Comparison of ENCODE assay signal across 16 cellular contexts in genomic region chr6:158783851-158784250, GRCh38. TPM values are rescaled to one million over a fixed set of nuclear protein-coding genes. Genes with fewer than 3 reads are reported as not detected.
DNase-seq lines count a peak whose midpoint lies in the region; ATAC-seq and TF ChIP-seq lines count a peak whose summit lies in the region.
"Had no signal": no experiment of that assay in that cellular context is flagged by ENCODE, and none has a peak within 500 bp of the region (broad histone marks: within the 10 kb centered on the region; RNA-seq: fewer than 3 reads in every experiment).

No MANE protein-coding gene starts in this region.

- H3K4me1 ChIP-seq in Peyer's patch (peaks cover 0 to 50% (median 3%) of the 10 kb centered on the region in 4 donors), hepatocyte (ENCODE audit: insufficient read depth) (peaks cover 28% of the 10 kb centered on the region)

- H3K9me3 ChIP-seq in Peyer's patch: no peaks in the 10 kb centered on the region
- no peaks in the 10 kb centered on the region for H3K9me3 ChIP-seq in hepatocyte (ENCODE audit: low read depth)
- H3K9me3 ChIP-seq: heart left ventricle had no signal

- peaks cover 92% of the 10 kb centered on the region for H3K79me2 ChIP-seq in hepatocyte

- TF ChIP-seq CTCF in Peyer's patch (IDR thresholded peaks at IDR 0.05) (no peak), hepatocyte (IDR thresholded peaks at IDR 0.05; ENCODE audit: poor library complexity) (no peak)

- H3K9me3 Mint-ChIP-seq in activated T-cell treated with anti-CD3 and anti-CD28 coated beads, Interleukin-2, amount 50 U/mL, for 72 hours: no peaks in the 10 kb centered on the region
- H3K9me3 Mint-ChIP-seq in activated T-cell treated with anti-CD3 and anti-CD28 coated beads, Interleukin-2, amount 50 U/mL, for 4 hours: no peaks in the 10 kb centered on the region
- H3K9me3 Mint-ChIP-seq in stimulated activated naive B cell treated with anti-CD40 and anti-IgM and Interleukin-4, amounts not matched to agents 10 μg/mL and 1 μg/mL and 100 μg/mL, for 72 hours: no peaks in the 10 kb centered on the region
- H3K9me3 Mint-ChIP-seq: CD8-positive, alpha-beta T cell; H9; neural crest cell had no signal

- peaks cover 11 to 58% of the 10 kb centered on the region in 2 donors for H3K36me3 Mint-ChIP-seq in activated T-cell treated with anti-CD3 and anti-CD28 coated beads, Interleukin-2, amount 50 U/mL, for 72 hours (ENCODE audit: insufficient read depth in 2 of 2)
- peaks cover 58% of the 10 kb centered on the region for H3K36me3 Mint-ChIP-seq in activated T-cell treated with anti-CD3 and anti-CD28 coated beads, Interleukin-2, amount 50 U/mL, for 4 hours (ENCODE audit: insufficient read depth)
- peaks cover 59 to 78% of the 10 kb centered on the region in 2 donors for H3K36me3 Mint-ChIP-seq in stimulated activated naive B cell treated with anti-CD40 and anti-IgM and Interleukin-4, amounts not matched to agents 10 μg/mL and 1 μg/mL and 100 μg/mL, for 72 hours

- no peak for ATAC-seq in activated T-cell treated with anti-CD3 and anti-CD28 coated beads, Interleukin-2, amount 50 U/mL, for 72 hours (replicated peaks in 1 of 2)
- no peak for ATAC-seq in activated T-cell treated with anti-CD3 and anti-CD28 coated beads, Interleukin-2, amount 50 U/mL, for 4 hours
- no peak for ATAC-seq in stimulated activated naive B cell treated with anti-CD40 and anti-IgM and Interleukin-4, amounts not matched to agents 10 μg/mL and 1 μg/mL and 100 μg/mL, for 72 hours (replicated peaks)
- no peak for ATAC-seq in HG03095 (IDR thresholded peaks at IDR 0.05; ENCODE audit: unreplicated experiment)
- no peak for ATAC-seq in GM19035 (IDR thresholded peaks at IDR 0.05; ENCODE audit: unreplicated experiment)
- ATAC-seq: CD8-positive, alpha-beta T cell; heart left ventricle had no signal

- WGBS in hepatocyte (ENCODE audit: low lambda C conversion rate, missing lambda C conversion rate): 96% methylated on average over 5 of the region's 5 CpGs

- peaks cover 11% of the 10 kb centered on the region for H3K4me1 Mint-ChIP-seq in activated T-cell treated with anti-CD3 and anti-CD28 coated beads, Interleukin-2, amount 50 U/mL, for 72 hours (ENCODE audit: low read depth)
- H3K4me1 Mint-ChIP-seq in activated T-cell treated with anti-CD3 and anti-CD28 coated beads, Interleukin-2, amount 50 U/mL, for 4 hours (ENCODE audit: low read depth): peaks cover 26% of the 10 kb centered on the region
- peaks cover 12 to 31% of the 10 kb centered on the region in 2 donors for H3K4me1 Mint-ChIP-seq in stimulated activated naive B cell treated with anti-CD40 and anti-IgM and Interleukin-4, amounts not matched to agents 10 μg/mL and 1 μg/mL and 100 μg/mL, for 72 hours
- H3K4me1 Mint-ChIP-seq: neural crest cell had no signal

- DNase-seq in activated T-cell treated with anti-CD3 and anti-CD28 coated beads, Interleukin-2, amount 50 U/mL, for 72 hours: no peak
- no peak for DNase-seq in activated T-cell treated with anti-CD3 and anti-CD28 coated beads, Interleukin-2, amount 50 U/mL, for 4 hours
- DNase-seq in Peyer's patch (peak in 2 of 3 donors; percentile 13), hepatocyte (ENCODE audit: low spot score) (no peak), glomerular visceral epithelial cell (ENCODE audit: extremely low spot score) (no peak)
- DNase-seq in stimulated activated naive B cell treated with anti-CD40 and anti-IgM and Interleukin-4, amounts not matched to agents 10 μg/mL and 1 μg/mL and 100 μg/mL, for 72 hours: no peak
- DNase-seq: DND-41; H9; heart left ventricle; NCI-H1694; NCI-H446; stimulated activated naive CD4-positive, alpha-beta T cell had no signal

- no peak for TF ChIP-seq POLR2A in Peyer's patch (IDR thresholded peaks at IDR 0.05)

- H3K36me3 ChIP-seq in Peyer's patch (peaks cover 0 to 99% (median 3%) of the 10 kb centered on the region in 3 donors), hepatocyte (replicated peaks; ENCODE audit: insufficient read depth, low read depth) (peaks cover 14% of the 10 kb centered on the region)

- no peaks in the 10 kb centered on the region for H3K27me3 ChIP-seq in Peyer's patch
- H3K27me3 ChIP-seq in hepatocyte: no peaks in the 10 kb centered on the region
- H3K27me3 ChIP-seq: heart left ventricle had no signal

- no peak overlapping the region for H2AFZ ChIP-seq in hepatocyte

- peaks cover 25% of the 10 kb centered on the region for H4K20me1 ChIP-seq in hepatocyte (ENCODE audit: insufficient read depth, poor library complexity, severe bottlenecking)

- H3K4me3 ChIP-seq in Peyer's patch: no peak overlapping the region
- H3K4me3 ChIP-seq in hepatocyte: no peak overlapping the region
- H3K4me3 ChIP-seq: heart left ventricle had no signal

- H3K27ac ChIP-seq in Peyer's patch (peak overlapping the region in 1 of 4 donors; percentile 14), hepatocyte (peak overlapping the region; percentile 55)
- H3K27ac ChIP-seq: heart left ventricle had no signal

- H3K4me3 Mint-ChIP-seq in activated T-cell treated with anti-CD3 and anti-CD28 coated beads, Interleukin-2, amount 50 U/mL, for 72 hours: no peak overlapping the region
- H3K4me3 Mint-ChIP-seq in activated T-cell treated with anti-CD3 and anti-CD28 coated beads, Interleukin-2, amount 50 U/mL, for 4 hours: no peak overlapping the region
- H3K4me3 Mint-ChIP-seq in stimulated activated naive B cell treated with anti-CD40 and anti-IgM and Interleukin-4, amounts not matched to agents 10 μg/mL and 1 μg/mL and 100 μg/mL, for 72 hours: no peak overlapping the region
- H3K4me3 Mint-ChIP-seq: CD8-positive, alpha-beta T cell; H9; neural crest cell had no signal

- H3K27me3 Mint-ChIP-seq in activated T-cell treated with anti-CD3 and anti-CD28 coated beads, Interleukin-2, amount 50 U/mL, for 72 hours (ENCODE audit: low read depth): no peaks in the 10 kb centered on the region
- no peaks in the 10 kb centered on the region for H3K27me3 Mint-ChIP-seq in activated T-cell treated with anti-CD3 and anti-CD28 coated beads, Interleukin-2, amount 50 U/mL, for 4 hours (ENCODE audit: low read depth)
- no peaks in the 10 kb centered on the region for H3K27me3 Mint-ChIP-seq in stimulated activated naive B cell treated with anti-CD40 and anti-IgM and Interleukin-4, amounts not matched to agents 10 μg/mL and 1 μg/mL and 100 μg/mL, for 72 hours

- H3K4me2 ChIP-seq in hepatocyte: no peak overlapping the region

- peak overlapping the region; percentile 5 for H3K27ac Mint-ChIP-seq in activated T-cell treated with anti-CD3 and anti-CD28 coated beads, Interleukin-2, amount 50 U/mL, for 72 hours
- H3K27ac Mint-ChIP-seq in stimulated activated naive B cell treated with anti-CD40 and anti-IgM and Interleukin-4, amounts not matched to agents 10 μg/mL and 1 μg/mL and 100 μg/mL, for 72 hours: peak overlapping the region; percentile 31
- H3K27ac Mint-ChIP-seq: CD8-positive, alpha-beta T cell had no signal

- H3K9me2 ChIP-seq in hepatocyte (replicated peaks; ENCODE audit: insufficient read depth): no peaks in the 10 kb centered on the region

RNA-seq across cellular contexts. Expression of gene EZR, which starts 35.3 kb away (rescaled TPM):
- total RNA-seq in activated T-cell treated with anti-CD3 and anti-CD28 coated beads, Interleukin-2, amount 50 U/mL, for 72 hours: 100 to 1,000 TPM; 167 to 177 TPM
- 100 to 1,000 TPM; 315 to 327 (median 324) TPM for total RNA-seq in activated T-cell treated with anti-CD3 and anti-CD28 coated beads, Interleukin-2, amount 50 U/mL, for 4 hours
- total RNA-seq in Peyer's patch (100 to 1,000 TPM; 201 to 515 (median 470) TPM), hepatocyte (395 and 399 TPM in 2 replicates)
- polyA plus RNA-seq in hepatocyte: 616 and 623 TPM in 2 replicates

Comparison
In these comparisons a context has a peak if more than half of its experiments do, and no peak if none do; other contexts are left out.
1. DNase-seq: peak in Peyer's patch (2 of 3); none in activated T-cell treated with anti-CD3 and anti-CD28 coated beads, Interleukin-2, amount 50 U/mL, for 72 hours (0 of 2), activated T-cell treated with anti-CD3 and anti-CD28 coated beads, Interleukin-2, amount 50 U/mL, for 4 hours (single experiment), hepatocyte (single experiment), stimulated activated naive B cell treated with anti-CD40 and anti-IgM and Interleukin-4, amounts not matched to agents 10 μg/mL and 1 μg/mL and 100 μg/mL, for 72 hours (single experiment) and glomerular visceral epithelial cell (single experiment).